ENCODE assay signal across 4 cellular contexts in genomic region chr20:50620459-50620858, GRCh38.
DNase-seq lines count a peak whose midpoint lies in the region; ATAC-seq and TF ChIP-seq lines count a peak whose summit lies in the region.
"Not testable (repeated sequence)": the region's sequence is repeated elsewhere in the genome, so short reads cannot be mapped to it uniquely, and the experiment has no call there.

No MANE protein-coding gene starts in this region.

- not testable (repeated sequence) for H3K9me1 ChIP-seq in IMR-90 (ENCODE audit: insufficient read depth, low read length)

- H2BK5ac ChIP-seq in IMR-90 (ENCODE audit: low read depth, low read length, poor library complexity, severe bottlenecking); neuronal stem cell (ENCODE audit: low read length): not testable (repeated sequence)

- not testable (repeated sequence) for H3K27ac Mint-ChIP-seq in WTC11

- H4K20me1 ChIP-seq in IMR-90 (ENCODE audit: insufficient read depth, low read length), result not testable (repeated sequence)

- H3K36me3 ChIP-seq in HEK293 (ENCODE audit: control insufficient read depth in 2 of 2, insufficient read depth in 1 of 2, low read length in 2 of 2); neuronal stem cell (replicated peaks in 1 of 2; ENCODE audit: control insufficient read depth in 2 of 2, insufficient read depth in 2 of 2, low read length in 2 of 2): not testable (repeated sequence)
- peaks cover 24% of the 10 kb centered on the region for H3K36me3 ChIP-seq in IMR-90 (ENCODE audit: control insufficient read depth, insufficient read depth, low read length)

- not testable (repeated sequence) for H3K4me1 Mint-ChIP-seq in WTC11

- not testable (repeated sequence) for TF ChIP-seq CTCF in HEK293 (tag by site-specific recombination; IDR thresholded peaks at IDR 0.05); IMR-90 (conservative IDR thresholded peaks at IDR 0.05; ENCODE audit: low read depth, low read length); WTC11 (IDR thresholded peaks at IDR 0.05)

- not testable (repeated sequence) for H2BK20ac ChIP-seq in IMR-90 (ENCODE audit: low read depth, low read length)

- H3K9ac ChIP-seq in IMR-90 (ENCODE audit: low read depth, low read length); neuronal stem cell (ENCODE audit: low read depth, low read length, poor library complexity): not testable (repeated sequence)

- DNase-seq in IMR-90; WTC11 (ENCODE audit: low spot score); neuronal stem cell (ENCODE audit: low spot score): not testable (repeated sequence)

- H3K56ac ChIP-seq in IMR-90 (ENCODE audit: extremely low read depth, insufficient read depth, low read length), result not testable (repeated sequence)

- H2BK120ac ChIP-seq in IMR-90 (ENCODE audit: low read depth, low read length); neuronal stem cell (ENCODE audit: low read depth, low read length): not testable (repeated sequence)

- not testable (repeated sequence) for H3K9me3 ChIP-seq in HEK293 (ENCODE audit: control insufficient read depth, insufficient read depth, low read depth, low read length)
- H3K9me3 ChIP-seq in IMR-90 (ENCODE audit: control insufficient read depth, insufficient read depth, low read length) (peaks cover 12% of the 10 kb centered on the region), neuronal stem cell (replicated peaks in 1 of 2; ENCODE audit: control insufficient read depth in 2 of 2, insufficient read depth in 1 of 2, low read depth in 1 of 2, low read length in 2 of 2) (peaks cover 5 to 10% of the 10 kb centered on the region in 2 donors)

- H3K27me3 ChIP-seq in IMR-90 (ENCODE audit: control insufficient read depth, insufficient read depth, low read length); neuronal stem cell (ENCODE audit: control insufficient read depth in 3 of 3, insufficient read depth in 3 of 3, low read depth in 1 of 3, low read length in 3 of 3): not testable (repeated sequence)

- H3K9me3 Mint-ChIP-seq in WTC11, result peaks cover 13% of the 10 kb centered on the region

- dilution Hi-C loops in IMR-90 (cut with HindIII; ENCODE audit: low sequenced_read_pairs, unreplicated experiment), result not testable (repeated sequence)

- H2BK15ac ChIP-seq in IMR-90 (ENCODE audit: low read depth, low read length); neuronal stem cell (ENCODE audit: low read length): not testable (repeated sequence)

- not testable (repeated sequence) for H2BK12ac ChIP-seq in neuronal stem cell (ENCODE audit: low read length)

- not testable (repeated sequence) for H4K5ac ChIP-seq in IMR-90 (ENCODE audit: low read depth, low read length)

- H2AK9ac ChIP-seq in IMR-90 (replicated peaks; ENCODE audit: low read depth, low read length, poor library complexity), result not testable (repeated sequence)

- H3K4me1 ChIP-seq in HEK293 (ENCODE audit: control insufficient read depth, insufficient read depth, low read length); IMR-90 (ENCODE audit: control insufficient read depth, insufficient read depth, low read length); neuronal stem cell (ENCODE audit: control insufficient read depth in 2 of 2, insufficient read depth in 1 of 2, low read depth in 1 of 2, low read length in 2 of 2): not testable (repeated sequence)

- H3K79me1 ChIP-seq in IMR-90 (ENCODE audit: low read depth in 1 of 2, low read length in 2 of 2); neuronal stem cell (ENCODE audit: low read depth, low read length): not testable (repeated sequence)

- H3K4ac ChIP-seq in IMR-90 (ENCODE audit: low read depth, low read length); neuronal stem cell (ENCODE audit: low read length): not testable (repeated sequence)

- H3K4me3 ChIP-seq in HEK293 (ENCODE audit: low read depth, low read length); IMR-90 (ENCODE audit: insufficient read depth, low read depth, low read length): not testable (repeated sequence)
- H3K4me3 ChIP-seq in neuronal stem cell (ENCODE audit: low read length in 2 of 2), result peak overlapping the region in 1 of 2 donors; percentile 35

- not testable (repeated sequence) for BruUV-seq in IMR-90 (replicated peaks; lab: Mats Ljungman, UMichigan)

- not testable (repeated sequence) for H4K8ac ChIP-seq in IMR-90 (ENCODE audit: low read depth in 2 of 2, low read length in 2 of 2); neuronal stem cell (ENCODE audit: low read depth, low read length)

- not testable (repeated sequence) for H3K23ac ChIP-seq in IMR-90 (ENCODE audit: low read depth, low read length)
- H3K23ac ChIP-seq in neuronal stem cell (ENCODE audit: low read depth, low read length, poor library complexity), result peak overlapping the region; percentile 27

- H3K18ac ChIP-seq in IMR-90 (ENCODE audit: low read depth, low read length); neuronal stem cell (ENCODE audit: low read length): not testable (repeated sequence)

- not testable (repeated sequence) for H3K36me3 Mint-ChIP-seq in WTC11

- in situ Hi-C loops in IMR-90 (cut with MboI; ENCODE audit: low sequenced_read_pairs), result not testable (repeated sequence)

- H3K4me2 ChIP-seq in IMR-90 (ENCODE audit: low read depth, low read length); neuronal stem cell (ENCODE audit: insufficient read depth, low read length, poor library complexity, severe bottlenecking): not testable (repeated sequence)

- POLR2A ChIA-PET in HEK293 (lab: Yijun Ruan, JAX); IMR-90 (lab: Charles Lee; ENCODE audit: unreplicated experiment); WTC11 (lab: Charles Lee): not testable (repeated sequence)

- H3K27me3 Mint-ChIP-seq in WTC11 (ENCODE audit: low read depth), result not testable (repeated sequence)

- not testable (repeated sequence) for H2AFZ ChIP-seq in IMR-90 (replicated peaks; ENCODE audit: low read length, poor library complexity); neuronal stem cell (ENCODE audit: low read length)

- WGBS in IMR-90 (ENCODE audit: extremely low coverage in 2 of 2, insufficient read length in 1 of 2), 2 experiments, result 100% methylated on average over 2 of the region's 9 CpGs; no CpG with 5 or more reads in 1 of the 2 experiments
- WGBS in neuronal stem cell (ENCODE audit: extremely low coverage in 2 of 2, insufficient read length in 2 of 2, insufficient replicate concordance in 1 of 2), 2 donors, result no CpG with 5 or more reads among the region's 9 CpGs

- ATAC-seq in IMR-90 (ENCODE audit: low read depth); WTC11: not testable (repeated sequence)

- H3K27ac ChIP-seq in HEK293 (ENCODE audit: extremely low read depth, low read depth, low read length); IMR-90 (ENCODE audit: insufficient read depth, low read length); neuronal stem cell (replicated peaks; ENCODE audit: low read length): not testable (repeated sequence)

- not testable (repeated sequence) for H4K91ac ChIP-seq in IMR-90 (ENCODE audit: insufficient read depth, low read depth, low read length); neuronal stem cell (ENCODE audit: low read depth, low read length, poor library complexity)

- not testable (repeated sequence) for H3K4me3 Mint-ChIP-seq in WTC11

- intact Hi-C loops in IMR-90 (cut with micrococcal nuclease), result not testable (repeated sequence)

- CTCF ChIA-PET in HEK293 (lab: Yijun Ruan, JAX) (interaction anchor here (1.2 kb wide), 1 partner anchor 93 kb away, joined by 3 read pairs; no protein-coding TSS in a partner anchor), WTC11 (lab: Charles Lee) (interaction anchor here (0.6 to 1.0 kb wide), 2 partner anchors 32 to 290 kb away, joined by 3 to 4 read pairs; no protein-coding TSS in a partner anchor)
- CTCF ChIA-PET in IMR-90 (lab: Yijun Ruan, JAX), result not testable (repeated sequence)

- not testable (repeated sequence) for TF ChIP-seq RAD21 in IMR-90 (IDR thresholded peaks at IDR 0.05; ENCODE audit: low read length)

- H3K14ac ChIP-seq in IMR-90 (replicated peaks; ENCODE audit: low read depth, low read length); neuronal stem cell (ENCODE audit: low read length): not testable (repeated sequence)

- TF ChIP-seq POLR2A in IMR-90 (IDR thresholded peaks at IDR 0.05; ENCODE audit: low read depth, low read length), result not testable (repeated sequence)

- 0 out of 2 replicates have a peak overlapping the region, but pooled peaks have one; percentile 25 for H2AK5ac ChIP-seq in IMR-90 (ENCODE audit: low read depth, low read length)
- not testable (repeated sequence) for H2AK5ac ChIP-seq in neuronal stem cell (ENCODE audit: low read depth, low read length)

TF ChIP-seq in WTC11, 78 proteins besides CTCF, POLR2A, EP300 and RAD21:
- peak; percentile 6; the same call in 1 of the 2 replicates for TF ChIP-seq HMGA2 (CRISPR knock-in tag; IDR thresholded peaks at IDR 0.05)
